8 cellular contexts compared by ENCODE assay signal in the genomic region with DNA sequence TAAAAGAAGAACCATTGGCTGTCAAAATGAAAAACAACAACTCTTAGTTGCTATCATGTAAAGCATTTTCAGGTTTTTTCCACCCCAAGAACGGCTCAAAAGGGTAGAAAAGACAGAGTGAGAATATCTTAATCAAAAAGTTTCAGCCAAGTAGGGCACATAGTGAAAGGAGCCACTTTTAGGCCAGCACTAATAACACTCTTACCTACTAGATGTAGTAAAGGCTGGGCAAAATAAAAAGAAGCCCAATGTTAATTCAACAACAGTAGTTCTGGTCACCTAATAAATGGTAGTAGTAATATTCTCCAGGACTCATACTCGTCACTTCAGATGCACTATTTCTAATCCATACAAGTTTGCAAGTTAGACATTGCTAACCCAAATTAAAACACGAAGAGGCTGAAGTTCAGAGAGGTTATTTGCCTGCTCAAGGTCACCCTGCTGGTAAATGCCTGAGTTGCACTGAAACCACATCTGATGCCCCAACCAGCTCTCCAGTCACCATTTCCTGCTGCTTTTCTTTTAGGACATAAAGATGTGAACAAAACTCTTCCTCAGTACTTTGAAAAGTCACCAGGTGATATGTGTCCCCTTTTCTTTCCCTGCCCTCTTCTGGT. TPM values are rescaled to one million over a fixed set of nuclear protein-coding genes. Genes with fewer than 3 reads are reported as not detected.
DNase-seq lines count a peak whose midpoint lies in the region; ATAC-seq and TF ChIP-seq lines count a peak whose summit lies in the region.

No MANE protein-coding gene starts in this region.

- in situ Hi-C loops in mammary epithelial cell (cut with MboI; ENCODE audit: low sequenced_read_pairs in 2 of 2): no loop called here

- no peak for TF ChIP-seq EP300 in upper lobe of left lung (IDR thresholded peaks at IDR 0.05)

- no peaks in the 10 kb centered on the region for H4K20me1 ChIP-seq in mammary epithelial cell (ENCODE audit: insufficient read depth, low read length)

- no peak overlapping the region for H2AFZ ChIP-seq in mammary epithelial cell (ENCODE audit: low read depth, low read length)

- H3K27ac ChIP-seq in mammary epithelial cell (ENCODE audit: insufficient read depth, low read depth, low read length) (no peak overlapping the region), upper lobe of left lung (no peak overlapping the region)

- H3K4me1 ChIP-seq in mammary epithelial cell (ENCODE audit: insufficient read depth, low read length) (peaks cover 6% of the 10 kb centered on the region), upper lobe of left lung (peaks cover 19 to 37% (median 27%) of the 10 kb centered on the region in 4 donors)

- peaks cover 97% of the 10 kb centered on the region for H3K79me2 ChIP-seq in mammary epithelial cell (ENCODE audit: insufficient read depth, low read length)

- no peak overlapping the region for H3K9ac ChIP-seq in mammary epithelial cell (ENCODE audit: insufficient read depth, low read length)

- TF ChIP-seq POLR2A in upper lobe of left lung (IDR thresholded peaks at IDR 0.05): no peak

- TF ChIP-seq CTCF in mammary epithelial cell (conservative IDR thresholded peaks at IDR 0.05 in 1 of 2, IDR thresholded peaks at IDR 0.05 in 1 of 2; ENCODE audit: extremely low read depth in 1 of 2, insufficient read depth in 1 of 2, low read depth in 1 of 2, low read length in 2 of 2): peak; percentile 32
- TF ChIP-seq CTCF in upper lobe of left lung (IDR thresholded peaks at IDR 0.05): peak in 4 of 6 experiments; percentile 21 to 26 (median 22)

- H3K27me3 ChIP-seq in mammary epithelial cell (ENCODE audit: insufficient read depth, low read length) (no peaks in the 10 kb centered on the region), upper lobe of left lung (no peaks in the 10 kb centered on the region)

- H3K4me2 ChIP-seq in mammary epithelial cell (ENCODE audit: insufficient read depth, low read depth, low read length): no peak overlapping the region

- CTCF ChIA-PET in mammary epithelial cell (lab: Charles Lee; ENCODE audit: low non-redundant PET): no interaction called here

- intact Hi-C loops in mammary epithelial cell (cut with micrococcal nuclease): no loop called here

- H3K4me3 ChIP-seq in mammary epithelial cell (replicated peaks in 1 of 3; ENCODE audit: insufficient read depth in 1 of 3, low read depth in 2 of 3, low read length in 3 of 3) (no peak overlapping the region), upper lobe of left lung (no peak overlapping the region)

- H3K9me3 ChIP-seq in mammary epithelial cell (replicated peaks; ENCODE audit: insufficient read depth, low read length): no peaks in the 10 kb centered on the region
- no peaks in the 10 kb centered on the region for H3K9me3 ChIP-seq in upper lobe of left lung

- WGBS in mammary epithelial cell (ENCODE audit: low coverage, missing lambda C conversion rate): 95% methylated on average over 3 of the region's 3 CpGs
- WGBS in upper lobe of left lung, 2 donors: 71 to 72% methylated on average over 3 of the region's 3 CpGs

- peak; percentile 13 for DNase-seq in DMS53 (lab: John Stamatoyannopoulos, UW)
- no peak for DNase-seq in DMS53 treated with DMSO at 0.1 percent for 48 hours (lab: John Stamatoyannopoulos, UW; ENCODE audit: unreplicated experiment)
- peak; percentile 23 for DNase-seq in HT1080 (ENCODE audit: low read depth)
- DNase-seq in mammary epithelial cell: no peak
- no peak for DNase-seq in upper lobe of left lung
- DNase-seq in NCI-H2081 treated with DMSO at 0.1 percent for 48 hours (lab: John Stamatoyannopoulos, UW): no peak
- no peak for DNase-seq in amniotic stem cell (lab: John Stamatoyannopoulos, UW)

- peak; percentile 61 for ATAC-seq in GM21737 (IDR thresholded peaks at IDR 0.05; ENCODE audit: unreplicated experiment)
- no peak for ATAC-seq in upper lobe of left lung (ENCODE audit: low FRiP score in 2 of 2)

- H3K36me3 ChIP-seq in mammary epithelial cell (ENCODE audit: insufficient read depth, low read length) (no peaks in the 10 kb centered on the region), upper lobe of left lung (no peaks in the 10 kb centered on the region)

- BruUV-seq in mammary epithelial cell (replicated peaks; lab: Mats Ljungman, UMichigan): no TSS peak

- dilution Hi-C loops in mammary epithelial cell (cut with HindIII; ENCODE audit: low sequenced_read_pairs): no loop called here

RNA-seq across cellular contexts. Expression of a gene that starts 7.5 kb away (rescaled TPM):
- 65.0 and 71.6 TPM in 2 replicates for total RNA-seq in HT1080 (2014; rRNA removed; shearing (Covaris generic))
- 19.7 and 21.6 TPM in 2 replicates for polyA plus RNA-seq in HT1080 (2015; cell fraction: cytosol; rRNA removed)
- 16.6 and 17.8 TPM in 2 replicates for polyA plus RNA-seq in HT1080 (2015; cell fraction: nucleus; rRNA removed)
- 10 to 100 TPM; 31.4 to 31.7 TPM for total RNA-seq in mammary epithelial cell
- 23.1 TPM for polyA plus RNA-seq in mammary epithelial cell
- 21.3 TPM for polyA minus RNA-seq in mammary epithelial cell
- total RNA-seq in upper lobe of left lung: 10 to 100 TPM; 34.6 to 79.1 (median 43.6) TPM

Comparison
In these comparisons a context has a peak if more than half of its experiments do, and no peak if none do; other contexts are left out.
1. DNase-seq: peak in DMS53 (single experiment) and HT1080 (single experiment); none in DMS53 treated with DMSO at 0.1 percent for 48 hours (single experiment), mammary epithelial cell (single experiment), upper lobe of left lung (0 of 2), NCI-H2081 treated with DMSO at 0.1 percent for 48 hours (single experiment) and amniotic stem cell (single experiment).